In genomic region chr10:29140151-29140550, GRCh38 we compare ENCODE assay signal across 14 cellular contexts.
"Had no signal": no experiment of that assay in that cellular context is flagged by ENCODE, and none has a peak within 500 bp of the region (broad histone marks: within the 10 kb centered on the region; RNA-seq: fewer than 3 reads in every experiment).

No MANE protein-coding gene starts in this region.

- H3K4me3 Mint-ChIP-seq: activated CD8-positive, alpha-beta memory T cell treated with anti-CD3 and anti-CD28 coated beads, Interleukin-2, amount 10 ng/mL, durations not matched to agents 7 days and 5 days; activated naive CD4-positive, alpha-beta T cell treated with anti-CD3 and anti-CD28 coated beads, Interleukin-2, amount 50 U/mL, for 24 hours; activated T-cell treated with anti-CD3 and anti-CD28 coated beads, Interleukin-2, amount 50 U/mL, for 24 hours; brain; effector memory CD8-positive, alpha-beta T cell; nephron progenitor cell; T-helper 2 cell treated with Interferon-gamma antibody and Interleukin-4, amounts not matched to agents 5 μg/mL and 100 μg/mL, for 36 hours had no signal

- H3K4me1 ChIP-seq: uterus had no signal

- H3K9me3 Mint-ChIP-seq: activated T-cell treated with anti-CD3 and anti-CD28 coated beads, Interleukin-2, amount 50 U/mL, for 24 hours; brain; nephron progenitor cell; T-helper 2 cell treated with Interferon-gamma antibody and Interleukin-4, amounts not matched to agents 5 μg/mL and 100 μg/mL, for 36 hours had no signal

- ATAC-seq: activated CD8-positive, alpha-beta memory T cell treated with anti-CD3 and anti-CD28 coated beads, Interleukin-2, amount 10 ng/mL, durations not matched to agents 7 days and 5 days; effector memory CD8-positive, alpha-beta T cell had no signal

- H3K27ac Mint-ChIP-seq: activated CD8-positive, alpha-beta memory T cell treated with anti-CD3 and anti-CD28 coated beads, Interleukin-2, amount 10 ng/mL, durations not matched to agents 7 days and 5 days; activated naive CD4-positive, alpha-beta T cell treated with anti-CD3 and anti-CD28 coated beads, Interleukin-2, amount 50 U/mL, for 24 hours; activated T-cell treated with anti-CD3 and anti-CD28 coated beads, Interleukin-2, amount 50 U/mL, for 24 hours; effector memory CD8-positive, alpha-beta T cell; nephron progenitor cell; T-helper 2 cell treated with Interferon-gamma antibody and Interleukin-4, amounts not matched to agents 5 μg/mL and 100 μg/mL, for 36 hours had no signal

- DNase-seq: activated CD4-positive, alpha-beta T cell treated with anti-CD3 and anti-CD28 coated beads for 1 hour; activated CD4-positive, alpha-beta T cell treated with anti-CD3 and anti-CD28 coated beads, Interleukin-2, amount 50 U/mL, for 48 hours; activated CD8-positive, alpha-beta memory T cell treated with anti-CD3 and anti-CD28 coated beads, Interleukin-2, amount 10 ng/mL, durations not matched to agents 7 days and 5 days; activated effector memory CD4-positive, alpha-beta T cell treated with Interleukin-2 at 50 U/mL for 16 hours; activated T-cell treated with anti-CD3 and anti-CD28 coated beads, Interleukin-2, amount 50 U/mL, for 24 hours; effector memory CD8-positive, alpha-beta T cell; glutamatergic neuron; nephron progenitor cell; ovary; thyroid gland; uterus had no signal

- H3K27me3 ChIP-seq: ovary, thyroid gland, uterus had no signal

- H3K4me3 ChIP-seq: ovary, thyroid gland, uterus had no signal

- H3K36me3 ChIP-seq: ovary, thyroid gland, uterus had no signal

- H3K9me3 ChIP-seq: ovary, thyroid gland, uterus had no signal

- H3K36me3 Mint-ChIP-seq: activated CD8-positive, alpha-beta memory T cell treated with anti-CD3 and anti-CD28 coated beads, Interleukin-2, amount 10 ng/mL, durations not matched to agents 7 days and 5 days; activated naive CD4-positive, alpha-beta T cell treated with anti-CD3 and anti-CD28 coated beads, Interleukin-2, amount 50 U/mL, for 24 hours; brain had no signal

- H3K4me1 Mint-ChIP-seq: activated CD8-positive, alpha-beta memory T cell treated with anti-CD3 and anti-CD28 coated beads, Interleukin-2, amount 10 ng/mL, durations not matched to agents 7 days and 5 days; activated naive CD4-positive, alpha-beta T cell treated with anti-CD3 and anti-CD28 coated beads, Interleukin-2, amount 50 U/mL, for 24 hours had no signal

- H3K27ac ChIP-seq: ovary, thyroid gland, uterus had no signal
